1 cellular context compared by ENCODE assay signal in the genomic region with DNA sequence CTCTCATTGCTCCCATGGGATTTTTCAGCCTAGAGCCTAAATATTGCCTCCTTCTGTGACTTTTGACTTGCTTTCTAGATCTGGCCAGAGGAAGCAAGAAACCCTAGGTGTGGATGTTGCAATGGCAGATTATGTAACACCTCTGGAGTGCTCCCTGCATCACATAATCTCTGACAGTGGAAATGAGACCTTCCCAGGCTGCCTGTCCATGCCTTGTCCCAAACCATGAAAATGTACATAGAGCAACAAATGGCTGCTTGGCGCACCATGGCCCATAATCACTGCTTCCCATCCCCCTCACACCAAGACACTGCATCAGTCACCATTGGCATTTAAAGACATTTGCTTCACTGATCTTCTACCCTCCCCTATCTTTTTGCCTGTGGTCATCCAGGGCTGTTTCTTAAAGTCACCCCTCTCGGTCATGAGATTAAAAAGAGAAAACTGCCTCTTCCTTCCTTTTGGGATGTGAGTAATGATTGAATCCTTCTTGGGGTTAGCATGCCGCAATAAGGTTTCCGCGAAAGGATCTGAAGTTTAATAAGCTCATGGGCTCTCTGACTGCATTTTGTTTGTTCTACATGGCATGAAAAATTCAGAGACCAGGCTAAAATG.
TF ChIP-seq lines count a peak whose summit lies in the region.

No MANE protein-coding gene starts in this region.

TF ChIP-seq in H1, 55 proteins besides CTCF, POLR2A, EP300 and RAD21:
- TF ChIP-seq CBX5 (IDR thresholded peaks at IDR 0.05; ENCODE audit: low read depth, low read length), result no peak
- no peak for TF ChIP-seq RBBP5 (IDR thresholded peaks at IDR 0.05; ENCODE audit: borderline replicate concordance, low read depth, low read length)
- no peak for TF ChIP-seq YY1 (IDR thresholded peaks at IDR 0.05; ENCODE audit: low read depth, low read length)
TF ChIP-seq in H1: peak in this region for 0.
